13 cellular contexts compared by ENCODE assay signal in genomic region chr4:22071749-22072148, GRCh38.
A peak's percentile ranks its signal among the peaks of the same experiment; 100 is the strongest.
DNase-seq lines count a peak whose midpoint lies in the region; ATAC-seq and TF ChIP-seq lines count a peak whose summit lies in the region.
"Had no signal": no experiment of that assay in that cellular context is flagged by ENCODE, and none has a peak within 500 bp of the region (broad histone marks: within the 10 kb centered on the region; RNA-seq: fewer than 3 reads in every experiment).

No MANE protein-coding gene starts in this region.

- no peak overlapping the region for H3K27ac Mint-ChIP-seq in activated T-helper 17 cell treated with anti-CD3 and anti-CD28 coated beads, Interleukin-2, amount 50 U/mL, for 72 hours

- H3K4me1 ChIP-seq in testis = no peaks in the 10 kb centered on the region

- no peaks in the 10 kb centered on the region for H3K4me1 Mint-ChIP-seq in activated T-helper 17 cell treated with anti-CD3 and anti-CD28 coated beads, Interleukin-2, amount 50 U/mL, for 72 hours

- TF ChIP-seq POLR2A in testis (IDR thresholded peaks at IDR 0.05) = no peak

- H3K27me3 ChIP-seq in GM06990 (replicated peaks; ENCODE audit: control insufficient read depth, insufficient read depth, low read length) = no peaks in the 10 kb centered on the region
- H3K27me3 ChIP-seq in testis = no peaks in the 10 kb centered on the region
- H3K27me3 ChIP-seq: MG63 had no signal

- no peaks in the 10 kb centered on the region for H3K36me3 ChIP-seq in GM06990 (ENCODE audit: control insufficient read depth, insufficient read depth, low read length)
- H3K36me3 ChIP-seq in testis (ENCODE audit: low read depth, missing control alignments) = no peaks in the 10 kb centered on the region
- H3K36me3 ChIP-seq: MG63 had no signal

- intact Hi-C loops in posterior cingulate gyrus (cut with DNase I) = no loop called here
- intact Hi-C loops in testis (cut with DNase I; ENCODE audit: low total_unique reads) = no loop called here

- H3K4me3 ChIP-seq in GM06990 (replicated peaks; ENCODE audit: low read depth, low read length) (no peak overlapping the region), testis (no peak overlapping the region)
- H3K4me3 ChIP-seq: MG63 had no signal

- TF ChIP-seq CTCF in GM06990 (IDR thresholded peaks at IDR 0.05; ENCODE audit: insufficient read depth, low read length, poor library complexity, severe bottlenecking) (no peak), testis (IDR thresholded peaks at IDR 0.05) (no peak)

- H3K27me3 Mint-ChIP-seq in activated T-helper 17 cell treated with anti-CD3 and anti-CD28 coated beads, Interleukin-2, amount 50 U/mL, for 72 hours = no peaks in the 10 kb centered on the region

- H3K9me3 Mint-ChIP-seq in activated T-helper 17 cell treated with anti-CD3 and anti-CD28 coated beads, Interleukin-2, amount 50 U/mL, for 72 hours = peaks cover 11% of the 10 kb centered on the region

- WGBS in testis, 2 donors = 90 to 91% methylated on average over 1 of the region's 1 CpG

- ATAC-seq in GM21360 (IDR thresholded peaks at IDR 0.05; ENCODE audit: unreplicated experiment) (peak; percentile 99), HG03095 (IDR thresholded peaks at IDR 0.05; ENCODE audit: unreplicated experiment) (peak; percentile 80), HG03280 (IDR thresholded peaks at IDR 0.05; ENCODE audit: unreplicated experiment) (no peak)
- ATAC-seq in activated T-helper 17 cell treated with anti-CD3 and anti-CD28 coated beads, Interleukin-2, amount 50 U/mL, for 72 hours (replicated peaks) = peak; percentile 65

- no peak overlapping the region for H3K4me3 Mint-ChIP-seq in activated T-helper 17 cell treated with anti-CD3 and anti-CD28 coated beads, Interleukin-2, amount 50 U/mL, for 72 hours

- H3K27ac ChIP-seq in testis = no peak overlapping the region

- peak; percentile 6 for DNase-seq in GM06990 (ENCODE audit: extremely low read depth, insufficient read length)
- no peak for DNase-seq in NCI-H1048 (lab: John Stamatoyannopoulos, UW)
- DNase-seq in posterior cingulate gyrus = no peak
- no peak for DNase-seq in testis
- DNase-seq: activated gamma-delta T cell; AML-193; effector memory CD4-positive, alpha-beta T cell; MG63; NK-92 treated with Interleukin-12 subunit alpha and Interleukin-12 subunit beta, amount 100 ng/mL, for 24 hours had no signal

- no peaks in the 10 kb centered on the region for H3K36me3 Mint-ChIP-seq in activated T-helper 17 cell treated with anti-CD3 and anti-CD28 coated beads, Interleukin-2, amount 50 U/mL, for 72 hours (ENCODE audit: low read depth)

- no peaks in the 10 kb centered on the region for H3K9me3 ChIP-seq in testis
- H3K9me3 ChIP-seq: MG63 had no signal
